ENCODE assay signal across 2 cellular contexts in the genomic region with DNA sequence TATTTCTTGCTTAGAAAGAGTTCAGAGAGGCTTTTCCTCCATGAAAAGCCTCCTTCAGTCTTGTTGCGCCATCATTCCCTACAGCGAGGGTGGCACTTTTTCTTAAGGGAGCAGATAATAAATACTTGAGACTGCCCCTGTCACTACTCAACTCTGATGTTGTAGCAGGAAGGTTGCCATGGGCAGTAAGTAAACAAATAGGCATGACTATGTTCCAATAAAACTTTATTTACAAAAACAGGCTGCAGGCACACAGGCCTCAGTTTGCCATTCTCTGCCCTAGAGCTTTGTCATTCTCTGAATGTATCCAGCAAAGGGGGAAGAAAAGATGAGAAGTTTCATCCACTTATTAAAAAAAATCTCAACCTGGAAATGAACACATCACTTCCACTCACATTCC.
TF ChIP-seq lines count a peak whose summit lies in the region.

No MANE protein-coding gene starts in this region.

TF ChIP-seq in HepG2, 621 proteins besides CTCF, POLR2A, EP300 and RAD21 (continued from another document):
- no peak for TF ChIP-seq ZBTB40 (IDR thresholded peaks at IDR 0.05)
- peak; percentile 64 for TF ChIP-seq ZBTB40 (CRISPR knock-in tag; IDR thresholded peaks at IDR 0.05)
- TF ChIP-seq CBFB (CRISPR knock-in tag; IDR thresholded peaks at IDR 0.05) = no peak

TF ChIP-seq in K562, 482 proteins besides CTCF, POLR2A, EP300 and RAD21 (continued from another document):
- TF ChIP-seq ZBTB40 (IDR thresholded peaks at IDR 0.05) = peak; percentile 82
- no peak for TF ChIP-seq ZBTB40 (CRISPR knock-in tag; IDR thresholded peaks at IDR 0.05)
